1 cellular context compared by ENCODE assay signal in genomic region chr6:135851442-135852271, GRCh38.
TF ChIP-seq lines count a peak whose summit lies in the region.

Gene PDE7B, plus strand, starts transcription at chr6:135851701.

TF ChIP-seq in SK-N-SH, 30 proteins besides CTCF, POLR2A, EP300 and RAD21 (continued from another document):
- TF ChIP-seq, protein P1, sequence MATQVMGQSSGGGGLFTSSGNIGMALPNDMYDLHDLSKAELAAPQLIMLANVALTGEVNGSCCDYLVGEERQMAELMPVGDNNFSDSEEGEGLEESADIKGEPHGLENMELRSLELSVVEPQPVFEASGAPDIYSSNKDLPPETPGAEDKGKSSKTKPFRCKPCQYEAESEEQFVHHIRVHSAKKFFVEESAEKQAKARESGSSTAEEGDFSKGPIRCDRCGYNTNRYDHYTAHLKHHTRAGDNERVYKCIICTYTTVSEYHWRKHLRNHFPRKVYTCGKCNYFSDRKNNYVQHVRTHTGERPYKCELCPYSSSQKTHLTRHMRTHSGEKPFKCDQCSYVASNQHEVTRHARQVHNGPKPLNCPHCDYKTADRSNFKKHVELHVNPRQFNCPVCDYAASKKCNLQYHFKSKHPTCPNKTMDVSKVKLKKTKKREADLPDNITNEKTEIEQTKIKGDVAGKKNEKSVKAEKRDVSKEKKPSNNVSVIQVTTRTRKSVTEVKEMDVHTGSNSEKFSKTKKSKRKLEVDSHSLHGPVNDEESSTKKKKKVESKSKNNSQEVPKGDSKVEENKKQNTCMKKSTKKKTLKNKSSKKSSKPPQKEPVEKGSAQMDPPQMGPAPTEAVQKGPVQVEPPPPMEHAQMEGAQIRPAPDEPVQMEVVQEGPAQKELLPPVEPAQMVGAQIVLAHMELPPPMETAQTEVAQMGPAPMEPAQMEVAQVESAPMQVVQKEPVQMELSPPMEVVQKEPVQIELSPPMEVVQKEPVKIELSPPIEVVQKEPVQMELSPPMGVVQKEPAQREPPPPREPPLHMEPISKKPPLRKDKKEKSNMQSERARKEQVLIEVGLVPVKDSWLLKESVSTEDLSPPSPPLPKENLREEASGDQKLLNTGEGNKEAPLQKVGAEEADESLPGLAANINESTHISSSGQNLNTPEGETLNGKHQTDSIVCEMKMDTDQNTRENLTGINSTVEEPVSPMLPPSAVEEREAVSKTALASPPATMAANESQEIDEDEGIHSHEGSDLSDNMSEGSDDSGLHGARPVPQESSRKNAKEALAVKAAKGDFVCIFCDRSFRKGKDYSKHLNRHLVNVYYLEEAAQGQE (IDR thresholded peaks at IDR 0.05; ENCODE audit: low read depth, low read length), result no peak
- TF ChIP-seq RCOR1 (IDR thresholded peaks at IDR 0.05; ENCODE audit: low read length) (peak; percentile 62; the same call in 1 of the 2 replicates), GATA2 (CRISPR knock-in tag; IDR thresholded peaks at IDR 0.05) (no peak), JUND (IDR thresholded peaks at IDR 0.05) (no peak), MEF2A (IDR thresholded peaks at IDR 0.05; ENCODE audit: borderline replicate concordance, low read depth) (no peak), ELF1 (IDR thresholded peaks at IDR 0.05) (no peak), FOXJ3 (CRISPR knock-in tag; IDR thresholded peaks at IDR 0.05) (no peak), FOSL2 (IDR thresholded peaks at IDR 0.05; ENCODE audit: borderline replicate concordance, low read depth) (no peak), YY1 (IDR thresholded peaks at IDR 0.05; ENCODE audit: low read depth) (no peak), SMC3 (IDR thresholded peaks at IDR 0.05; ENCODE audit: low read depth, low read length) (no peak; the same call in 1 of the 2 replicates), CHD2 (IDR thresholded peaks at IDR 0.05; ENCODE audit: low read length, partially characterized antibody) (peak; percentile 16), TEAD4 (IDR thresholded peaks at IDR 0.05; ENCODE audit: borderline replicate concordance, insufficient read depth) (no peak), TAF1 (IDR thresholded peaks at IDR 0.05; ENCODE audit: borderline replicate concordance, low read depth, low read length) (peak; percentile 91), NRF1 (IDR thresholded peaks at IDR 0.05; ENCODE audit: low read depth, low read length) (no peak), EZH2phosphoT487 (IDR thresholded peaks at IDR 0.05; ENCODE audit: borderline replicate concordance, low read depth) (no peak), TCF12 (IDR thresholded peaks at IDR 0.05) (peak; percentile 70), GABPA (IDR thresholded peaks at IDR 0.05; ENCODE audit: low read depth) (no peak), MXI1 (IDR thresholded peaks at IDR 0.05; ENCODE audit: low read depth, low read length) (peak; percentile 81), USF1 (IDR thresholded peaks at IDR 0.05; ENCODE audit: borderline replicate concordance, low read depth) (no peak)
- TF ChIP-seq, protein P2, sequence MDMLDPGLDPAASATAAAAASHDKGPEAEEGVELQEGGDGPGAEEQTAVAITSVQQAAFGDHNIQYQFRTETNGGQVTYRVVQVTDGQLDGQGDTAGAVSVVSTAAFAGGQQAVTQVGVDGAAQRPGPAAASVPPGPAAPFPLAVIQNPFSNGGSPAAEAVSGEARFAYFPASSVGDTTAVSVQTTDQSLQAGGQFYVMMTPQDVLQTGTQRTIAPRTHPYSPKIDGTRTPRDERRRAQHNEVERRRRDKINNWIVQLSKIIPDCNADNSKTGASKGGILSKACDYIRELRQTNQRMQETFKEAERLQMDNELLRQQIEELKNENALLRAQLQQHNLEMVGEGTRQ (IDR thresholded peaks at IDR 0.05; ENCODE audit: borderline replicate concordance, low read depth, low read length), result no peak
- TF ChIP-seq, protein P3, sequence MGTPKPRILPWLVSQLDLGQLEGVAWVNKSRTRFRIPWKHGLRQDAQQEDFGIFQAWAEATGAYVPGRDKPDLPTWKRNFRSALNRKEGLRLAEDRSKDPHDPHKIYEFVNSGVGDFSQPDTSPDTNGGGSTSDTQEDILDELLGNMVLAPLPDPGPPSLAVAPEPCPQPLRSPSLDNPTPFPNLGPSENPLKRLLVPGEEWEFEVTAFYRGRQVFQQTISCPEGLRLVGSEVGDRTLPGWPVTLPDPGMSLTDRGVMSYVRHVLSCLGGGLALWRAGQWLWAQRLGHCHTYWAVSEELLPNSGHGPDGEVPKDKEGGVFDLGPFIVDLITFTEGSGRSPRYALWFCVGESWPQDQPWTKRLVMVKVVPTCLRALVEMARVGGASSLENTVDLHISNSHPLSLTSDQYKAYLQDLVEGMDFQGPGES (IDR thresholded peaks at IDR 0.05; ENCODE audit: low read depth, low read length), result no peak
- TF ChIP-seq, protein P4, sequence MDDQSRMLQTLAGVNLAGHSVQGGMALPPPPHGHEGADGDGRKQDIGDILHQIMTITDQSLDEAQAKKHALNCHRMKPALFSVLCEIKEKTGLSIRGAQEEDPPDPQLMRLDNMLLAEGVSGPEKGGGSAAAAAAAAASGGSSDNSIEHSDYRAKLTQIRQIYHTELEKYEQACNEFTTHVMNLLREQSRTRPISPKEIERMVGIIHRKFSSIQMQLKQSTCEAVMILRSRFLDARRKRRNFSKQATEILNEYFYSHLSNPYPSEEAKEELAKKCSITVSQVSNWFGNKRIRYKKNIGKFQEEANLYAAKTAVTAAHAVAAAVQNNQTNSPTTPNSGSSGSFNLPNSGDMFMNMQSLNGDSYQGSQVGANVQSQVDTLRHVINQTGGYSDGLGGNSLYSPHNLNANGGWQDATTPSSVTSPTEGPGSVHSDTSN (IDR thresholded peaks at IDR 0.05), result peak; percentile 43
